9 cellular contexts compared by ENCODE assay signal in genomic region chr2:130873700-130874346, GRCh38. TPM values are rescaled to one million over a fixed set of nuclear protein-coding genes. Genes with fewer than 3 reads are reported as not detected.
DNase-seq lines count a peak whose midpoint lies in the region; ATAC-seq, FAIRE-seq and TF ChIP-seq lines count a peak whose summit lies in the region.
"Had no signal": no experiment of that assay in that cellular context is flagged by ENCODE, and none has a peak within 500 bp of the region (broad histone marks: within the 10 kb centered on the region; RNA-seq: fewer than 3 reads in every experiment).

No MANE protein-coding gene starts in this region.

- H3K27ac ChIP-seq in thoracic aorta: no peak overlapping the region

- H3K27ac Mint-ChIP-seq in activated T-helper 17 cell treated with anti-CD3 and anti-CD28 coated beads, Interleukin-2, amount 50 U/mL, for 72 hours: no peak overlapping the region
- H3K27ac Mint-ChIP-seq: dendritic cell treated with granulocyte-macrophage colony-stimulating factor and Interleukin-4, amounts not matched to agents 40 ng/mL and 50 ng/mL, for 4 days had no signal

- peak; percentile 74 for ATAC-seq in GM21381 (IDR thresholded peaks at IDR 0.05; ENCODE audit: unreplicated experiment)
- ATAC-seq in activated T-helper 17 cell treated with anti-CD3 and anti-CD28 coated beads, Interleukin-2, amount 50 U/mL, for 72 hours (replicated peaks): peak; percentile 85
- peak; percentile 80 for ATAC-seq in thoracic aorta (ENCODE audit: insufficient number of reproducible peaks, low FRiP score, low read depth)

- H3K36me3 Mint-ChIP-seq in activated T-helper 17 cell treated with anti-CD3 and anti-CD28 coated beads, Interleukin-2, amount 50 U/mL, for 72 hours (ENCODE audit: low read depth): no peaks in the 10 kb centered on the region

- H3K27me3 Mint-ChIP-seq in activated T-helper 17 cell treated with anti-CD3 and anti-CD28 coated beads, Interleukin-2, amount 50 U/mL, for 72 hours: peaks cover 19% of the 10 kb centered on the region
- H3K27me3 Mint-ChIP-seq: dendritic cell treated with granulocyte-macrophage colony-stimulating factor and Interleukin-4, amounts not matched to agents 40 ng/mL and 50 ng/mL, for 4 days had no signal

- no peaks in the 10 kb centered on the region for H3K36me3 ChIP-seq in thoracic aorta

- no peak overlapping the region for H3K4me3 ChIP-seq in foreskin fibroblast (ENCODE audit: low read depth in 1 of 2, low read length in 2 of 2)
- H3K4me3 ChIP-seq in thoracic aorta: no peak overlapping the region

- H3K4me1 Mint-ChIP-seq in activated T-helper 17 cell treated with anti-CD3 and anti-CD28 coated beads, Interleukin-2, amount 50 U/mL, for 72 hours: no peaks in the 10 kb centered on the region

- H3K4me3 Mint-ChIP-seq in activated T-helper 17 cell treated with anti-CD3 and anti-CD28 coated beads, Interleukin-2, amount 50 U/mL, for 72 hours: no peak overlapping the region
- H3K4me3 Mint-ChIP-seq: dendritic cell treated with granulocyte-macrophage colony-stimulating factor and Interleukin-4, amounts not matched to agents 40 ng/mL and 50 ng/mL, for 4 days had no signal

- no peaks in the 10 kb centered on the region for H3K4me1 ChIP-seq in thoracic aorta (ENCODE audit: control insufficient read depth in 1 of 2, low read depth in 2 of 2)

- H3K27me3 ChIP-seq in thoracic aorta (replicated peaks; ENCODE audit: insufficient read depth): no peaks in the 10 kb centered on the region

- TF ChIP-seq CTCF in D721Med (IDR thresholded peaks at IDR 0.05; ENCODE audit: insufficient read depth, missing control alignments): peak; percentile 66
- peak; percentile 82 for TF ChIP-seq CTCF in foreskin fibroblast (IDR thresholded peaks at IDR 0.05; ENCODE audit: low read depth, low read length)
- peak; percentile 66 for TF ChIP-seq CTCF in thoracic aorta (IDR thresholded peaks at IDR 0.05)

- FAIRE-seq in D721Med (lab: Jason Lieb, UNC): no peak
- no peak for FAIRE-seq in HTR-8/SVneo (lab: Jason Lieb, UNC)

- DNase-seq in D721Med (ENCODE audit: insufficient read length, low spot score) (peak; percentile 42), HTR-8/SVneo (ENCODE audit: insufficient read length, low spot score) (peak; percentile 75), RPMI8226 (peak; percentile 57), foreskin fibroblast (peak; percentile 39 to 60), occipital lobe (lab: John Stamatoyannopoulos, UW) (peak; percentile 56), thoracic aorta (ENCODE audit: low spot score) (peak; percentile 44)

- H3K9me3 ChIP-seq in thoracic aorta: no peaks in the 10 kb centered on the region

- no peaks in the 10 kb centered on the region for H3K9me3 Mint-ChIP-seq in activated T-helper 17 cell treated with anti-CD3 and anti-CD28 coated beads, Interleukin-2, amount 50 U/mL, for 72 hours
- H3K9me3 Mint-ChIP-seq: dendritic cell treated with granulocyte-macrophage colony-stimulating factor and Interleukin-4, amounts not matched to agents 40 ng/mL and 50 ng/mL, for 4 days had no signal

RNA-seq across cellular contexts. Expression of gene ARHGEF4, which starts 37.1 kb away (rescaled TPM):
- not detected for total RNA-seq in activated T-helper 17 cell treated with anti-CD3 and anti-CD28 coated beads, Interleukin-2, amount 50 U/mL, for 72 hours
- total RNA-seq in occipital lobe (38.7 TPM), thoracic aorta (1 to 10 TPM; 2.8 to 6.5 TPM)
